In the genomic region with DNA sequence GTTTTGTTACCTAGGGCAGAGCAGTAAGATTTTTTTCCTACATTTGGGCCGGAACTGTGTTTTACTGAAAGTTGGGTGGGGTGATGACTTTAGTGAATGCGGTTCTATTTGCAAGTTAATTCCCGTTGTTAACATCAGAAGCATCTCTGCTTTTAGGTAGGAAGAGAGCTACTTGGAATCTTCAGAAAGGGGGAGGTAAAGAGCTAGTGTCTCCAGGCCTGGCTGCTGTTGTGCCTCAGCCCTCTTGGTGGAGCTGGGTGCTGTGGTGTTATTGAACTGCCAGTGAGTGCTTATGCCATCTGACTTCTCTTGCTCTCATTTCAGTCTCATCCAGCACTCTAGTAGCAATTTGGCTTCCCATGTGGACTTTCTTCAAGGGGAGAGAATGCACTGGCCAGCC, we compare ENCODE assay signal across 8 cellular contexts. TPM values are rescaled to one million over a fixed set of nuclear protein-coding genes. Genes with fewer than 3 reads are reported as not detected.
DNase-seq lines count a peak whose midpoint lies in the region; ATAC-seq, FAIRE-seq and TF ChIP-seq lines count a peak whose summit lies in the region.

No MANE protein-coding gene starts in this region.

- DNase-seq in A549 (ENCODE audit: low read depth in 1 of 2, low spot score in 1 of 2): peak; percentile 36 to 61
- no peak for DNase-seq in SK-N-MC (ENCODE audit: low read depth, low spot score)
- peak; percentile 44 for DNase-seq in fibroblast of peridontal ligament (ENCODE audit: extremely low read depth)
- no peak for DNase-seq in HK-2 (ENCODE audit: unreplicated experiment)
- no peak for DNase-seq in coronary artery (ENCODE audit: low spot score)
- no peak for DNase-seq in activated CD4-positive, alpha-beta T cell treated with anti-CD3 and anti-CD28 coated beads, Interleukin-2, amount 50 U/mL, for 48 hours

- no peak for FAIRE-seq in A549 (lab: Jason Lieb, UNC)

- H3K9me3 ChIP-seq in A549 (no peaks in the 10 kb centered on the region), SK-N-MC (ENCODE audit: low read depth, low read length) (no peaks in the 10 kb centered on the region)

- peaks cover 20% of the 10 kb centered on the region; the same call in 1 of the 3 replicates for H3K4me1 ChIP-seq in A549

- CTCF ChIA-PET in A549 (lab: Yijun Ruan, JAX): interaction anchor here (0.6 to 1.2 kb wide), 4 partner anchors 9 to 352 kb away, joined by 3 to 4 read pairs (median 3); no protein-coding TSS in a partner anchor

- H3K4me3 ChIP-seq in A549: no peak overlapping the region
- peak overlapping the region; percentile 5; the same call in 1 of the 2 replicates for H3K4me3 ChIP-seq in SK-N-MC
- H3K4me3 ChIP-seq in coronary artery: no peak overlapping the region

- TF ChIP-seq RAD21 in A549 (conservative IDR thresholded peaks at IDR 0.05 in 1 of 2, IDR thresholded peaks at IDR 0.05 in 1 of 2): no peak

- 70% methylated on average over 3 of the region's 3 CpGs for WGBS in A549 (ENCODE audit: missing lambda C conversion rate)

- no peak for TF ChIP-seq EP300 in A549 (IDR thresholded peaks at IDR 0.05)

- ATAC-seq in A549 (no peak), HG03457 (IDR thresholded peaks at IDR 0.05; ENCODE audit: unreplicated experiment) (no peak)

- H3K4me2 ChIP-seq in A549: peak overlapping the region; percentile 35; the same call in 2 of the 3 replicates

- no peak for TF ChIP-seq CTCF in A549 (IDR thresholded peaks at IDR 0.05)
- peak; percentile 55 for TF ChIP-seq CTCF in GM12872 (IDR thresholded peaks at IDR 0.05; ENCODE audit: insufficient read depth, low read depth, low read length)
- TF ChIP-seq CTCF in coronary artery (IDR thresholded peaks at IDR 0.05): no peak

- POLR2A ChIA-PET in A549 (lab: Yijun Ruan, JAX): interaction anchor here (0.5 to 0.9 kb wide), 2 partner anchors 35 to 321 kb away, joined by 3 read pairs; no protein-coding TSS in a partner anchor

- H3K36me3 ChIP-seq in SK-N-MC (ENCODE audit: insufficient read depth, low read length): peaks cover 53% of the 10 kb centered on the region

- no peak for TF ChIP-seq POLR2A in A549 (IDR thresholded peaks at IDR 0.05; ENCODE audit: low read length)

- no peak overlapping the region for H3K9ac ChIP-seq in SK-N-MC (ENCODE audit: insufficient read length)

- H3K27ac ChIP-seq in A549: no peak overlapping the region
- H3K27ac ChIP-seq in SK-N-MC: 0 out of 2 replicates have a peak overlapping the region, but pooled peaks have one; percentile 2
- no peak overlapping the region for H3K27ac ChIP-seq in coronary artery

TF ChIP-seq in A549, 52 proteins besides CTCF, POLR2A, EP300 and RAD21:
- TF ChIP-seq, protein P1, sequence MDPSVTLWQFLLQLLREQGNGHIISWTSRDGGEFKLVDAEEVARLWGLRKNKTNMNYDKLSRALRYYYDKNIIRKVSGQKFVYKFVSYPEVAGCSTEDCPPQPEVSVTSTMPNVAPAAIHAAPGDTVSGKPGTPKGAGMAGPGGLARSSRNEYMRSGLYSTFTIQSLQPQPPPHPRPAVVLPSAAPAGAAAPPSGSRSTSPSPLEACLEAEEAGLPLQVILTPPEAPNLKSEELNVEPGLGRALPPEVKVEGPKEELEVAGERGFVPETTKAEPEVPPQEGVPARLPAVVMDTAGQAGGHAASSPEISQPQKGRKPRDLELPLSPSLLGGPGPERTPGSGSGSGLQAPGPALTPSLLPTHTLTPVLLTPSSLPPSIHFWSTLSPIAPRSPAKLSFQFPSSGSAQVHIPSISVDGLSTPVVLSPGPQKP (IDR thresholded peaks at IDR 0.05; ENCODE audit: low read depth, low read length): no peak
- no peak for TF ChIP-seq HOXB5 (CRISPR knock-in tag; IDR thresholded peaks at IDR 0.05)
- no peak for TF ChIP-seq ZSCAN20 (CRISPR knock-in tag; IDR thresholded peaks at IDR 0.05)
- TF ChIP-seq, protein P2, sequence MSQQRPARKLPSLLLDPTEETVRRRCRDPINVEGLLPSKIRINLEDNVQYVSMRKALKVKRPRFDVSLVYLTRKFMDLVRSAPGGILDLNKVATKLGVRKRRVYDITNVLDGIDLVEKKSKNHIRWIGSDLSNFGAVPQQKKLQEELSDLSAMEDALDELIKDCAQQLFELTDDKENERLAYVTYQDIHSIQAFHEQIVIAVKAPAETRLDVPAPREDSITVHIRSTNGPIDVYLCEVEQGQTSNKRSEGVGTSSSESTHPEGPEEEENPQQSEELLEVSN (IDR thresholded peaks at IDR 0.05; ENCODE audit: borderline replicate concordance, low read depth): no peak
- no peak for TF ChIP-seq NPAS2 (CRISPR knock-in tag; IDR thresholded peaks at IDR 0.05; ENCODE audit: borderline replicate concordance)
- no peak for TF ChIP-seq SMC3 (IDR thresholded peaks at IDR 0.05)
- TF ChIP-seq ZC3H11A (IDR thresholded peaks at IDR 0.05): no peak
- no peak for TF ChIP-seq ESRRA (IDR thresholded peaks at IDR 0.05; ENCODE audit: borderline replicate concordance, low read length)
- TF ChIP-seq, protein P3, sequence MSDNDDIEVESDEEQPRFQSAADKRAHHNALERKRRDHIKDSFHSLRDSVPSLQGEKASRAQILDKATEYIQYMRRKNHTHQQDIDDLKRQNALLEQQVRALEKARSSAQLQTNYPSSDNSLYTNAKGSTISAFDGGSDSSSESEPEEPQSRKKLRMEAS (IDR thresholded peaks at IDR 0.05): no peak
- TF ChIP-seq HEYL (CRISPR knock-in tag; IDR thresholded peaks at IDR 0.05): no peak
- TF ChIP-seq MAZ (IDR thresholded peaks at IDR 0.05; ENCODE audit: borderline replicate concordance, low read depth, low read length): no peak
- TF ChIP-seq FOXS1 (CRISPR knock-in tag; IDR thresholded peaks at IDR 0.05): no peak
- TF ChIP-seq RCOR1 (IDR thresholded peaks at IDR 0.05; ENCODE audit: low read depth, low read length): no peak
- TF ChIP-seq, protein P4, sequence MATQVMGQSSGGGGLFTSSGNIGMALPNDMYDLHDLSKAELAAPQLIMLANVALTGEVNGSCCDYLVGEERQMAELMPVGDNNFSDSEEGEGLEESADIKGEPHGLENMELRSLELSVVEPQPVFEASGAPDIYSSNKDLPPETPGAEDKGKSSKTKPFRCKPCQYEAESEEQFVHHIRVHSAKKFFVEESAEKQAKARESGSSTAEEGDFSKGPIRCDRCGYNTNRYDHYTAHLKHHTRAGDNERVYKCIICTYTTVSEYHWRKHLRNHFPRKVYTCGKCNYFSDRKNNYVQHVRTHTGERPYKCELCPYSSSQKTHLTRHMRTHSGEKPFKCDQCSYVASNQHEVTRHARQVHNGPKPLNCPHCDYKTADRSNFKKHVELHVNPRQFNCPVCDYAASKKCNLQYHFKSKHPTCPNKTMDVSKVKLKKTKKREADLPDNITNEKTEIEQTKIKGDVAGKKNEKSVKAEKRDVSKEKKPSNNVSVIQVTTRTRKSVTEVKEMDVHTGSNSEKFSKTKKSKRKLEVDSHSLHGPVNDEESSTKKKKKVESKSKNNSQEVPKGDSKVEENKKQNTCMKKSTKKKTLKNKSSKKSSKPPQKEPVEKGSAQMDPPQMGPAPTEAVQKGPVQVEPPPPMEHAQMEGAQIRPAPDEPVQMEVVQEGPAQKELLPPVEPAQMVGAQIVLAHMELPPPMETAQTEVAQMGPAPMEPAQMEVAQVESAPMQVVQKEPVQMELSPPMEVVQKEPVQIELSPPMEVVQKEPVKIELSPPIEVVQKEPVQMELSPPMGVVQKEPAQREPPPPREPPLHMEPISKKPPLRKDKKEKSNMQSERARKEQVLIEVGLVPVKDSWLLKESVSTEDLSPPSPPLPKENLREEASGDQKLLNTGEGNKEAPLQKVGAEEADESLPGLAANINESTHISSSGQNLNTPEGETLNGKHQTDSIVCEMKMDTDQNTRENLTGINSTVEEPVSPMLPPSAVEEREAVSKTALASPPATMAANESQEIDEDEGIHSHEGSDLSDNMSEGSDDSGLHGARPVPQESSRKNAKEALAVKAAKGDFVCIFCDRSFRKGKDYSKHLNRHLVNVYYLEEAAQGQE (IDR thresholded peaks at IDR 0.05): no peak
- no peak for TF ChIP-seq MYC (IDR thresholded peaks at IDR 0.05; ENCODE audit: borderline replicate concordance, low read length)
- TF ChIP-seq, protein P5, sequence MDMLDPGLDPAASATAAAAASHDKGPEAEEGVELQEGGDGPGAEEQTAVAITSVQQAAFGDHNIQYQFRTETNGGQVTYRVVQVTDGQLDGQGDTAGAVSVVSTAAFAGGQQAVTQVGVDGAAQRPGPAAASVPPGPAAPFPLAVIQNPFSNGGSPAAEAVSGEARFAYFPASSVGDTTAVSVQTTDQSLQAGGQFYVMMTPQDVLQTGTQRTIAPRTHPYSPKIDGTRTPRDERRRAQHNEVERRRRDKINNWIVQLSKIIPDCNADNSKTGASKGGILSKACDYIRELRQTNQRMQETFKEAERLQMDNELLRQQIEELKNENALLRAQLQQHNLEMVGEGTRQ (IDR thresholded peaks at IDR 0.05): no peak
- no peak for TF ChIP-seq FOSB (CRISPR knock-in tag; IDR thresholded peaks at IDR 0.05)
- TF ChIP-seq SREBF2 (IDR thresholded peaks at IDR 0.05): no peak
- no peak for TF ChIP-seq MAFK (IDR thresholded peaks at IDR 0.05; ENCODE audit: partially characterized antibody)

RNA-seq across cellular contexts. Expression of a gene that starts 3.4 kb away (rescaled TPM):
- polyA plus RNA-seq in A549 (2011; rRNA removed) (35.3 and 45.6 TPM in 2 replicates), A549 (2017; fragmentation: RNase III; extraction: RNeasy Plus Mini Kit Qiagen cat#74134 plus additional on column Dnase treatment) (15.8 to 17.2 TPM (median 16.7 TPM) in 3 replicates)
- 8.1 and 9.1 TPM in 2 replicates for polyA plus RNA-seq in A549 (2012; cell fraction: cytosol; rRNA removed)
- polyA plus RNA-seq in A549 (2012; cell fraction: nucleus; rRNA removed): 9.9 and 16.4 TPM in 2 replicates
- polyA minus RNA-seq in A549 (2011; rRNA and poly(A)+ RNA removed): 28.0 and 38.1 TPM in 2 replicates

RNA-seq across cellular contexts. Expression of a gene that starts 54.0 kb away (rescaled TPM):
- 4.0 and 5.6 TPM in 2 replicates for polyA plus RNA-seq in A549 (2011; rRNA removed)
- 3.1 TPM in 2 replicates for polyA plus RNA-seq in A549 (2012; cell fraction: cytosol; rRNA removed)
- 10.2 and 12.0 TPM in 2 replicates for polyA plus RNA-seq in A549 (2012; cell fraction: nucleus; rRNA removed)
- polyA plus RNA-seq in A549 (2017; fragmentation: RNase III; extraction: RNeasy Plus Mini Kit Qiagen cat#74134 plus additional on column Dnase treatment): 2.5 to 3.9 TPM (median 3.0 TPM) in 3 replicates
- polyA minus RNA-seq in A549 (2011; rRNA and poly(A)+ RNA removed): 16.5 and 18.6 TPM in 2 replicates

Comparison
In these comparisons a context has a peak if more than half of its experiments do, and no peak if none do; other contexts are left out.
1. DNase-seq: peak in A549 (2 of 2) and fibroblast of peridontal ligament (single experiment); none in SK-N-MC (single experiment), HK-2 (single experiment), coronary artery (single experiment) and activated CD4-positive, alpha-beta T cell treated with anti-CD3 and anti-CD28 coated beads, Interleukin-2, amount 50 U/mL, for 48 hours (0 of 2).